1 cellular context compared by ENCODE assay signal in genomic region chr16:88685156-88686061, GRCh38.
TF ChIP-seq lines count a peak whose summit lies in the region.

No MANE protein-coding gene starts in this region.

TF ChIP-seq in HepG2, 621 proteins besides CTCF, POLR2A, EP300 and RAD21 (continued from another document and continues in another):
- TF ChIP-seq ZNF687 (CRISPR knock-in tag; IDR thresholded peaks at IDR 0.05) (peak; percentile 37), ERF (CRISPR knock-in tag; IDR thresholded peaks at IDR 0.05) (no peak), ZNF569 (CRISPR knock-in tag; IDR thresholded peaks at IDR 0.05; ENCODE audit: borderline replicate concordance) (no peak), NR2C2 (CRISPR knock-in tag; IDR thresholded peaks at IDR 0.05; ENCODE audit: borderline replicate concordance) (no peak), STAT6 (CRISPR knock-in tag; IDR thresholded peaks at IDR 0.05; ENCODE audit: borderline replicate concordance) (no peak), ZBED4 (CRISPR knock-in tag; IDR thresholded peaks at IDR 0.05; ENCODE audit: borderline replicate concordance) (no peak), ZNF484 (CRISPR knock-in tag; IDR thresholded peaks at IDR 0.05; ENCODE audit: borderline replicate concordance, low read depth) (0 out of 2 replicates have a peak, but pooled peaks have one; percentile 39), NR2F2 (IDR thresholded peaks at IDR 0.05; ENCODE audit: borderline replicate concordance, low read depth) (no peak), ZBTB20 (CRISPR knock-in tag; IDR thresholded peaks at IDR 0.05; ENCODE audit: borderline replicate concordance, low read depth) (no peak), SP2 (CRISPR knock-in tag; IDR thresholded peaks at IDR 0.05) (no peak), ZNF280D (CRISPR knock-in tag; IDR thresholded peaks at IDR 0.05) (no peak), ARID3A (IDR thresholded peaks at IDR 0.05; ENCODE audit: low read depth, low read length) (no peak), HOXA9 (CRISPR knock-in tag; IDR thresholded peaks at IDR 0.05; ENCODE audit: borderline replicate concordance) (no peak), NCOA5 (CRISPR knock-in tag; IDR thresholded peaks at IDR 0.05) (no peak), HDAC6 (IDR thresholded peaks at IDR 0.05; ENCODE audit: low read depth, low read length) (no peak), ZNF225 (CRISPR knock-in tag; IDR thresholded peaks at IDR 0.05) (peak; percentile 40; the same call in 1 of the 2 replicates), ZNF335 (CRISPR knock-in tag; IDR thresholded peaks at IDR 0.05) (no peak), LBX2 (CRISPR knock-in tag; IDR thresholded peaks at IDR 0.05; ENCODE audit: borderline replicate concordance) (no peak), SNAPC5 (CRISPR knock-in tag; IDR thresholded peaks at IDR 0.05; ENCODE audit: borderline replicate concordance) (no peak), HHEX (CRISPR knock-in tag; IDR thresholded peaks at IDR 0.05) (no peak), ZFP91 (CRISPR knock-in tag; IDR thresholded peaks at IDR 0.05; ENCODE audit: borderline replicate concordance) (no peak), PBX2 (CRISPR knock-in tag; IDR thresholded peaks at IDR 0.05) (no peak), HIVEP1 (CRISPR knock-in tag; IDR thresholded peaks at IDR 0.05) (0 out of 2 replicates have a peak, but pooled peaks have one; percentile 27), HOMEZ (CRISPR knock-in tag; IDR thresholded peaks at IDR 0.05; ENCODE audit: low read depth) (no peak), GMEB1 (CRISPR knock-in tag; IDR thresholded peaks at IDR 0.05; ENCODE audit: borderline replicate concordance) (0 out of 2 replicates have a peak, but pooled peaks have one; percentile 17), GLI4 (CRISPR knock-in tag; IDR thresholded peaks at IDR 0.05; ENCODE audit: borderline replicate concordance) (no peak), KLF15 (CRISPR knock-in tag; IDR thresholded peaks at IDR 0.05; ENCODE audit: borderline replicate concordance) (no peak)
